Comparison of ENCODE assay signal across 8 cellular contexts in the genomic region with DNA sequence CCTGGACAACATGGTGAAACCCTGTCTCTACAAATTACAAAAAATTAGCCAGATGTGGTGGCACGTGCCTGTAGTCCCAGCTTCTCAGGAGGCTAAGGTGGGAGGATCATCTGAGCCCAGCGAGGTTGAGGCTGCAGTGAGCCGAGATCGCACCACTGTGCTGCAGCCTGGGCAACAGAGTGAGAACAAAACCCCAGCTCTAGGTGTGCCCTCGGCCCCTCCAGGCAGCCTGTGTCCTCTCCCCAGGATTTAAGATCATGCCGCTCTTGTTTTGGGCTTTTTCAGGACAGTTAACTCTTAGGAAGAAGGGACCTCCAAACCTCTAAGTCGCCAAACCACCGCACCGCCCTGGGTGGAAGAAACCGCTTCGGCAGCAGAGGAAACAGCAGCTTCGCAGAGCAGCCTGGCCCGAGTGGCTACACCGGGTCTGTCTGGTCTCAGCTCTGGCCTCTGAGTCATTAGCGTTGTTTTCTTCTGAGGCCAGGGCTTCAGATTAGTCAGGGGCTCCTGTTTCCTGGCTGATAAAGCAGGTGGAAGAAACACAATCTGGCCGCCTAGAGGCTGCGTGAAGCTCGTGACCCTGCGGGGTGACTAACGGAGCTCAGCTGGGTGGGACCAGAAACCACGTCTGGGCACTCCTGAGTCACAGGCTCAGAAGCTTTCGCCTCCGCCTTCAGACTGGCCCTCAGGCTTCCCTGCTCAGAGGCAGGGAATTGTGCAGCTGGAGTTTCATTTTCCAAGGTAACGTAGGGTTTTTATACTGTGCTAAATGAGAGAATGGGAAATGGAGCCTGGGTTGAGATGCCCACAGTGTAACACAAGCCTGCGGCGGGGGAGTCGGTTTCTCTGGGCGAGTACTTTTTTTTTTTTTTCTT. TPM values are rescaled to one million over a fixed set of nuclear protein-coding genes. Genes with fewer than 3 reads are reported as not detected.
DNase-seq lines count a peak whose midpoint lies in the region; ATAC-seq and TF ChIP-seq lines count a peak whose summit lies in the region.

No MANE protein-coding gene starts in this region.

- ATAC-seq in GM18505 (IDR thresholded peaks at IDR 0.05; ENCODE audit: unreplicated experiment) (peak; percentile 88), HG02610 (IDR thresholded peaks at IDR 0.05; ENCODE audit: unreplicated experiment) (peak; percentile 90)

- no peaks in the 10 kb centered on the region for H3K27me3 ChIP-seq in duodenal mucosa (ENCODE audit: control insufficient read depth in 1 of 2, insufficient read depth in 2 of 2, low read length in 2 of 2)

- H3K9me3 ChIP-seq in duodenal mucosa (ENCODE audit: control insufficient read depth in 1 of 2, low read length in 2 of 2), result no peaks in the 10 kb centered on the region

- DNase-seq in NCI-H146 (lab: John Stamatoyannopoulos, UW) (peak; percentile 59), mesenteric fat pad (ENCODE audit: low spot score) (peak; percentile 93), anterior cingulate cortex (lab: John Stamatoyannopoulos, UW) (no peak)
- peak; percentile 80 to 85 for DNase-seq in activated CD4-positive, alpha-beta T cell treated with anti-CD3 and anti-CD28 coated beads, Interleukin-2, amount 50 U/mL, for 48 hours
- DNase-seq in stimulated activated CD8-positive, alpha-beta memory T cell treated with anti-CD3 and anti-CD28 coated beads, Interleukin-4, amount 100 ng/mL, for 1 hour (ENCODE audit: low read depth in 2 of 2, low spot score in 1 of 2), result peak; percentile 47 to 52

- H3K4me1 ChIP-seq in duodenal mucosa (ENCODE audit: control insufficient read depth in 1 of 2, insufficient read depth in 2 of 2, low read length in 2 of 2), result no peaks in the 10 kb centered on the region

- H3K9ac ChIP-seq in duodenal mucosa (ENCODE audit: low read depth in 1 of 2, low read length in 2 of 2), result no peak overlapping the region

- peak overlapping the region; percentile 32 to 56 for H3K4me3 ChIP-seq in duodenal mucosa (ENCODE audit: low read depth in 1 of 2, low read length in 2 of 2)

- no peak overlapping the region for H3K27ac ChIP-seq in duodenal mucosa (ENCODE audit: low read depth, low read length)

- H3K36me3 ChIP-seq in duodenal mucosa (ENCODE audit: control insufficient read depth in 1 of 2, insufficient read depth in 2 of 2, low read length in 2 of 2), result no peaks in the 10 kb centered on the region

- no peak for TF ChIP-seq POLR2A in GM18505 (IDR thresholded peaks at IDR 0.05; ENCODE audit: borderline replicate concordance, extremely low read depth, insufficient read depth, insufficient read length)

RNA-seq across cellular contexts. Expression of a gene that starts 44.7 kb away (rescaled TPM):
- total RNA-seq in mesenteric fat pad, result 1.2 TPM

RNA-seq across cellular contexts. Expression of a gene that starts 50.0 kb away (rescaled TPM):
- not detected for total RNA-seq in mesenteric fat pad

Comparison
In these comparisons a context has a peak if more than half of its experiments do, and no peak if none do; other contexts are left out.
1. DNase-seq: peak in NCI-H146 (single experiment), activated CD4-positive, alpha-beta T cell treated with anti-CD3 and anti-CD28 coated beads, Interleukin-2, amount 50 U/mL, for 48 hours (2 of 2), mesenteric fat pad (single experiment) and stimulated activated CD8-positive, alpha-beta memory T cell treated with anti-CD3 and anti-CD28 coated beads, Interleukin-4, amount 100 ng/mL, for 1 hour (2 of 2); none in anterior cingulate cortex (0 of 58).